2 cellular contexts compared by ENCODE assay signal in genomic region chr14:25942090-25942489, GRCh38.
TF ChIP-seq lines count a peak whose summit lies in the region.

No MANE protein-coding gene starts in this region.

TF ChIP-seq in HepG2, 621 proteins besides CTCF, POLR2A, EP300 and RAD21:
- TF ChIP-seq, protein P1, sequence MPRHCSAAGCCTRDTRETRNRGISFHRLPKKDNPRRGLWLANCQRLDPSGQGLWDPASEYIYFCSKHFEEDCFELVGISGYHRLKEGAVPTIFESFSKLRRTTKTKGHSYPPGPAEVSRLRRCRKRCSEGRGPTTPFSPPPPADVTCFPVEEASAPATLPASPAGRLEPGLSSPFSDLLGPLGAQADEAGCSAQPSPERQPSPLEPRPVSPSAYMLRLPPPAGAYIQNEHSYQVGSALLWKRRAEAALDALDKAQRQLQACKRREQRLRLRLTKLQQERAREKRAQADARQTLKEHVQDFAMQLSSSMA (CRISPR knock-in tag; IDR thresholded peaks at IDR 0.05) = no peak
- TF ChIP-seq ATF7 (IDR thresholded peaks at IDR 0.05) = peak; percentile 76
- TF ChIP-seq ATF7 (CRISPR knock-in tag; IDR thresholded peaks at IDR 0.05) = no peak
- TF ChIP-seq MAFF (IDR thresholded peaks at IDR 0.05; ENCODE audit: low read depth, low read length) = peak; percentile 58
- TF ChIP-seq MAFK (conservative IDR thresholded peaks at IDR 0.05 in 1 of 2, IDR thresholded peaks at IDR 0.05 in 1 of 2; ENCODE audit: low read length in 2 of 2) = peak; percentile 67

TF ChIP-seq in H1, 55 proteins besides CTCF, POLR2A, EP300 and RAD21:
- TF ChIP-seq SP4 (IDR thresholded peaks at IDR 0.05; ENCODE audit: low read length) (no peak), SIN3A (conservative IDR thresholded peaks at IDR 0.05 in 1 of 2, IDR thresholded peaks at IDR 0.05 in 1 of 2; ENCODE audit: low read depth in 1 of 2, low read length in 2 of 2) (no peak), JUN (IDR thresholded peaks at IDR 0.05; ENCODE audit: low read depth, low read length) (no peak), RBBP5 (IDR thresholded peaks at IDR 0.05; ENCODE audit: borderline replicate concordance, low read depth, low read length) (no peak), RXRA (IDR thresholded peaks at IDR 0.05; ENCODE audit: insufficient read depth, low read depth, low read length) (no peak), CEBPB (IDR thresholded peaks at IDR 0.05; ENCODE audit: low read depth, low read length) (no peak), CHD1 (IDR thresholded peaks at IDR 0.05; ENCODE audit: low read depth, low read length) (no peak), FOSL1 (IDR thresholded peaks at IDR 0.05; ENCODE audit: insufficient read depth, low read depth, low read length) (no peak)
TF ChIP-seq in H1: peak in this region for 0.
